Comparison of ENCODE assay signal across 21 cellular contexts in genomic region chr4:187088070-187088799, GRCh38.
A peak's percentile ranks its signal among the peaks of the same experiment; 100 is the strongest.
DNase-seq lines count a peak whose midpoint lies in the region; ATAC-seq and TF ChIP-seq lines count a peak whose summit lies in the region.
"Had no signal": no experiment of that assay in that cellular context is flagged by ENCODE, and none has a peak within 500 bp of the region (broad histone marks: within the 10 kb centered on the region; RNA-seq: fewer than 3 reads in every experiment).

No MANE protein-coding gene starts in this region.

- intact Hi-C loops in OCI-LY7 (cut with micrococcal nuclease; ENCODE audit: unreplicated experiment) = no loop called here

- BruUV-seq in OCI-LY7 (replicated peaks; lab: Mats Ljungman, UMichigan) = no TSS peak

- POLR2A ChIA-PET in OCI-LY7 (lab: Charles Lee) = interaction anchor here (0.9 to 2.6 kb wide), 5 partner anchors 8 to 16 kb away, joined by 3 to 9 read pairs (median 3); no protein-coding TSS in a partner anchor

- H3K9me2 ChIP-seq in OCI-LY7 (ENCODE audit: insufficient read depth, low read length) = no peaks in the 10 kb centered on the region

- peak overlapping the region; percentile 57; the same call in 1 of the 2 replicates for H2AFZ ChIP-seq in OCI-LY7 (ENCODE audit: low read length)

- CTCF ChIA-PET in OCI-LY7 (lab: Charles Lee; ENCODE audit: unreplicated experiment) = interaction anchor here (0.6 kb wide), 1 partner anchor 148 kb away, joined by 3 read pairs; no protein-coding TSS in a partner anchor

- no peak overlapping the region for H3K4me3 ChIP-seq in OCI-LY7 (ENCODE audit: low read depth, low read length, poor library complexity, severe bottlenecking)
- 0 out of 2 replicates have a peak overlapping the region, but pooled peaks have one; percentile 25 for H3K4me3 ChIP-seq in iPS-20b (ENCODE audit: low read length)
- H3K4me3 ChIP-seq: BLaER1 treated with 17β-estradiol and CSF1 and Interleukin-3, amounts not matched to agents 10 nM and 100 nM; MG63 had no signal

- DNase-seq in OCI-LY7 (ENCODE audit: low spot score) (no peak), retina (peak; percentile 32), GM03348 (ENCODE audit: low spot score) (no peak), AG08396 (ENCODE audit: low spot score) (no peak)
- DNase-seq: AML-193; CD4-positive, alpha-beta T cell; GOT3; KG1; MG63; NCI-H1105 treated with DMSO at 0.1 percent for 48 hours; NCI-H146; NCI-H1930; NCI-H2107; NCI-H446; NCI-H526; Right ventricle myocardium superior; RPMI8226 had no signal

- H3K36me3 ChIP-seq in OCI-LY7 (ENCODE audit: insufficient read depth, low read length) (no peaks in the 10 kb centered on the region), iPS-20b (ENCODE audit: insufficient read depth, low read depth, low read length) (no peaks in the 10 kb centered on the region)
- H3K36me3 ChIP-seq: BLaER1 treated with 17β-estradiol and CSF1 and Interleukin-3, amounts not matched to agents 10 nM and 100 nM; MG63 had no signal

- no peaks in the 10 kb centered on the region for H3K27me3 ChIP-seq in iPS-20b (ENCODE audit: insufficient read depth, low read length)
- H3K27me3 ChIP-seq: BLaER1 treated with 17β-estradiol and CSF1 and Interleukin-3, amounts not matched to agents 10 nM and 100 nM; MG63 had no signal

- no peaks in the 10 kb centered on the region for H4K20me1 ChIP-seq in OCI-LY7 (ENCODE audit: insufficient read depth, low read length)
- H4K20me1 ChIP-seq: BLaER1 treated with 17β-estradiol and CSF1 and Interleukin-3, amounts not matched to agents 10 nM and 100 nM had no signal

- no peak overlapping the region for H3K4me2 ChIP-seq in OCI-LY7 (ENCODE audit: low read length)
- H3K4me2 ChIP-seq: BLaER1 treated with 17β-estradiol and CSF1 and Interleukin-3, amounts not matched to agents 10 nM and 100 nM had no signal

- H3K4me1 ChIP-seq in OCI-LY7 (ENCODE audit: insufficient read depth, low read length, poor library complexity, severe bottlenecking) (peaks cover 3% of the 10 kb centered on the region), iPS-20b (ENCODE audit: insufficient read depth, low read length) (peaks cover 3% of the 10 kb centered on the region; the same call in 1 of the 2 replicates)

- no peaks in the 10 kb centered on the region for H3K79me2 ChIP-seq in OCI-LY7 (ENCODE audit: insufficient read depth, low read depth, low read length)

- no peak overlapping the region for H3K27ac ChIP-seq in OCI-LY7 (ENCODE audit: low read depth, low read length, poor library complexity, severe bottlenecking)
- no peak overlapping the region for H3K27ac ChIP-seq in iPS-20b (ENCODE audit: low read length)
- H3K27ac ChIP-seq: BLaER1 treated with 17β-estradiol and CSF1 and Interleukin-3, amounts not matched to agents 10 nM and 100 nM had no signal

- no peaks in the 10 kb centered on the region for H3K9me3 ChIP-seq in OCI-LY7 (ENCODE audit: low read length)
- no peaks in the 10 kb centered on the region for H3K9me3 ChIP-seq in iPS-20b (ENCODE audit: insufficient read depth, low read depth, low read length)
- H3K9me3 ChIP-seq: BLaER1 treated with 17β-estradiol and CSF1 and Interleukin-3, amounts not matched to agents 10 nM and 100 nM; MG63 had no signal

- no peak for TF ChIP-seq CTCF in OCI-LY7 (conservative IDR thresholded peaks at IDR 0.05; ENCODE audit: low read length)

- ATAC-seq in GM18867 (IDR thresholded peaks at IDR 0.05; ENCODE audit: unreplicated experiment) (peak; percentile 52), HG03045 (IDR thresholded peaks at IDR 0.05; ENCODE audit: unreplicated experiment) (no peak)

- no peak overlapping the region for H3K9ac ChIP-seq in iPS-20b (ENCODE audit: low read depth, low read length)
- H3K9ac ChIP-seq: BLaER1 treated with 17β-estradiol and CSF1 and Interleukin-3, amounts not matched to agents 10 nM and 100 nM had no signal
